Comparison of ENCODE assay signal across 16 cellular contexts in genomic region chr1:162903246-162903645, GRCh38. TPM values are rescaled to one million over a fixed set of nuclear protein-coding genes. Genes with fewer than 3 reads are reported as not detected.
"Had no signal": no experiment of that assay in that cellular context is flagged by ENCODE, and none has a peak within 500 bp of the region (broad histone marks: within the 10 kb centered on the region; RNA-seq: fewer than 3 reads in every experiment).

No MANE protein-coding gene starts in this region.

- H3K4me3 Mint-ChIP-seq: activated B cell treated with CpG ODN at 0.5 μM for 24 hours; activated CD8-positive, alpha-beta T cell treated with anti-CD3 and anti-CD28 coated beads, Interleukin-2, amount 10 ng/mL, durations not matched to agents 7 days and 5 days; activated naive CD8-positive, alpha-beta T cell treated with anti-CD3 and anti-CD28 coated beads for 36 hours; stimulated activated effector memory CD8-positive, alpha-beta T cell treated with anti-CD3 and anti-CD28 coated beads, Interleukin-12 subunit alpha, Interleukin-12 subunit beta, amount 100 ng/mL, for 72 hours; T-helper 17 cell had no signal

- ATAC-seq: activated CD8-positive, alpha-beta T cell treated with anti-CD3 and anti-CD28 coated beads, Interleukin-2, amount 10 ng/mL, durations not matched to agents 7 days and 5 days; body of pancreas; stimulated activated effector memory CD8-positive, alpha-beta T cell treated with anti-CD3 and anti-CD28 coated beads, Interleukin-12 subunit alpha, Interleukin-12 subunit beta, amount 100 ng/mL, for 72 hours; T-helper 17 cell had no signal

- H3K9me3 Mint-ChIP-seq: activated B cell treated with CpG ODN at 0.5 μM for 24 hours; activated naive CD8-positive, alpha-beta T cell treated with anti-CD3 and anti-CD28 coated beads for 36 hours; stimulated activated effector memory CD8-positive, alpha-beta T cell treated with anti-CD3 and anti-CD28 coated beads, Interleukin-12 subunit alpha, Interleukin-12 subunit beta, amount 100 ng/mL, for 72 hours had no signal

- DNase-seq: activated B cell treated with CpG ODN at 0.5 μM for 24 hours; activated CD4-positive, alpha-beta T cell treated with anti-CD3 and anti-CD28 coated beads for 48 hours; activated CD8-positive, alpha-beta memory T cell treated with anti-CD3 and anti-CD28 coated beads, Interleukin-2, amount 50 U/mL, for 4 hours; activated CD8-positive, alpha-beta T cell treated with anti-CD3 and anti-CD28 coated beads, Interleukin-2, amount 10 ng/mL, durations not matched to agents 7 days and 5 days; activated naive CD8-positive, alpha-beta T cell treated with anti-CD3 and anti-CD28 coated beads for 36 hours; amygdala; body of pancreas; central memory CD4-positive, alpha-beta T cell; colonic mucosa; T-helper 17 cell; thyroid gland; uterus had no signal

- H3K27me3 Mint-ChIP-seq: activated B cell treated with CpG ODN at 0.5 μM for 24 hours had no signal

- H3K36me3 ChIP-seq: colonic mucosa, esophagus muscularis mucosa, thyroid gland, uterus had no signal

- H3K4me3 ChIP-seq: body of pancreas, colonic mucosa, esophagus muscularis mucosa, thyroid gland, uterus had no signal

- H3K4me1 ChIP-seq: body of pancreas, colonic mucosa, thyroid gland, uterus had no signal

- H3K27ac ChIP-seq: body of pancreas, colonic mucosa, esophagus muscularis mucosa, thyroid gland, uterus had no signal

- H3K9me3 ChIP-seq: body of pancreas, colonic mucosa, esophagus muscularis mucosa, thyroid gland, uterus had no signal

- H3K36me3 Mint-ChIP-seq: activated naive CD8-positive, alpha-beta T cell treated with anti-CD3 and anti-CD28 coated beads for 36 hours; stimulated activated effector memory CD8-positive, alpha-beta T cell treated with anti-CD3 and anti-CD28 coated beads, Interleukin-12 subunit alpha, Interleukin-12 subunit beta, amount 100 ng/mL, for 72 hours had no signal

- H3K27me3 ChIP-seq: body of pancreas, colonic mucosa, esophagus muscularis mucosa, thyroid gland, uterus had no signal

- H3K27ac Mint-ChIP-seq: activated B cell treated with CpG ODN at 0.5 μM for 24 hours; activated CD8-positive, alpha-beta T cell treated with anti-CD3 and anti-CD28 coated beads, Interleukin-2, amount 10 ng/mL, durations not matched to agents 7 days and 5 days; activated naive CD8-positive, alpha-beta T cell treated with anti-CD3 and anti-CD28 coated beads for 36 hours; stimulated activated effector memory CD8-positive, alpha-beta T cell treated with anti-CD3 and anti-CD28 coated beads, Interleukin-12 subunit alpha, Interleukin-12 subunit beta, amount 100 ng/mL, for 72 hours; T-helper 17 cell had no signal

- H3K4me1 Mint-ChIP-seq: activated B cell treated with CpG ODN at 0.5 μM for 24 hours; activated naive CD8-positive, alpha-beta T cell treated with anti-CD3 and anti-CD28 coated beads for 36 hours; stimulated activated effector memory CD8-positive, alpha-beta T cell treated with anti-CD3 and anti-CD28 coated beads, Interleukin-12 subunit alpha, Interleukin-12 subunit beta, amount 100 ng/mL, for 72 hours; T-helper 17 cell had no signal

RNA-seq across cellular contexts. Expression of gene CCDC190, which starts 42.3 kb away (rescaled TPM):
- total RNA-seq: activated B cell treated with CpG ODN at 0.5 μM for 24 hours; activated CD8-positive, alpha-beta T cell treated with anti-CD3 and anti-CD28 coated beads, Interleukin-2, amount 10 ng/mL, durations not matched to agents 7 days and 5 days; activated naive CD8-positive, alpha-beta T cell treated with anti-CD3 and anti-CD28 coated beads for 36 hours; body of pancreas; colonic mucosa; liver; T-helper 17 cell had no signal
- polyA plus RNA-seq: liver, neural cell had no signal
